In the genomic region with DNA sequence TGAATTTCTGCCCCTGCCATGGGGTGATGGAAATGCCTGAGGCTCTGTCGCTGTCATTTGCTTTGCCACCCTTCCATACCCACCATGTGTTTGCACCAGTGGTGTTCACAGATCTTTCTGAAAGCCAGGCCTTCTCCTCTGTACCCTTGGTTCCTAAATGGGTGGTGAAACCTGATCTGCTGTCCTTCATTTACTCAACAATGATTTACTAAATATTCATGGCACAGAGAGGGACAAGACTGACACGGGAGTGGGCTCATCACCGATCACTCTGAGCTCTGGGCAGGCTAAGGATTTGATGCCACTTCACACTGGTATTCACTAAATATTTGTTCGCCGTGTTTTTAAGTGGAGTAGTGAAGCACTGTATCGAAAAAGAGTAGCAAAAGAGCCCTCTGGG, we compare ENCODE assay signal across 20 cellular contexts. TPM values are rescaled to one million over a fixed set of nuclear protein-coding genes. Genes with fewer than 3 reads are reported as not detected.
A peak's percentile ranks its signal among the peaks of the same experiment; 100 is the strongest.
DNase-seq lines count a peak whose midpoint lies in the region; ATAC-seq and TF ChIP-seq lines count a peak whose summit lies in the region.
"Had no signal": no experiment of that assay in that cellular context is flagged by ENCODE, and none has a peak within 500 bp of the region (broad histone marks: within the 10 kb centered on the region; RNA-seq: fewer than 3 reads in every experiment).

No MANE protein-coding gene starts in this region.

- TF ChIP-seq EP300 in tibial nerve (IDR thresholded peaks at IDR 0.05): no peak

- TF ChIP-seq POLR2A in adrenal gland (IDR thresholded peaks at IDR 0.05) (no peak), tibial nerve (IDR thresholded peaks at IDR 0.05) (no peak)

- intact Hi-C loops in adrenal gland (cut with DNase I): no loop called here

- H3K9me3 ChIP-seq in adrenal gland (replicated peaks in 1 of 3): no peaks in the 10 kb centered on the region
- H3K9me3 ChIP-seq in mesodermal cell (ENCODE audit: control insufficient read depth, low read length): no peaks in the 10 kb centered on the region
- H3K9me3 ChIP-seq in tibial nerve: no peaks in the 10 kb centered on the region

- no peak for ATAC-seq in activated T-cell treated with anti-CD3 and anti-CD28 coated beads, Interleukin-2, amount 50 U/mL, for 4 hours
- ATAC-seq: HCT116 had no signal

- peaks cover 51% of the 10 kb centered on the region for H3K36me3 Mint-ChIP-seq in activated T-cell treated with anti-CD3 and anti-CD28 coated beads, Interleukin-2, amount 50 U/mL, for 4 hours (ENCODE audit: insufficient read depth)

- H3K27me3 Mint-ChIP-seq in activated T-cell treated with anti-CD3 and anti-CD28 coated beads, Interleukin-2, amount 50 U/mL, for 4 hours (ENCODE audit: low read depth): no peaks in the 10 kb centered on the region
- H3K27me3 Mint-ChIP-seq: CD8-positive, alpha-beta memory T cell had no signal

- no peak overlapping the region for H3K4me3 Mint-ChIP-seq in activated T-cell treated with anti-CD3 and anti-CD28 coated beads, Interleukin-2, amount 50 U/mL, for 4 hours
- H3K4me3 Mint-ChIP-seq: CD8-positive, alpha-beta memory T cell had no signal

- 94 to 96% (median 95%) methylated on average over 6 of the region's 6 CpGs for WGBS in adrenal gland, 4 donors
- 66 to 98% methylated on average over 2 to 6 of the region's 6 CpGs for WGBS in mesodermal cell (ENCODE audit: insufficient coverage in 2 of 2), 2 experiments
- 94 to 96% methylated on average over 6 of the region's 6 CpGs for WGBS in tibial nerve, 2 donors

- CTCF ChIA-PET in RWPE1 (lab: Yijun Ruan, JAX): interaction anchor here (0.6 kb wide), 1 partner anchor 246 kb away, joined by 3 read pairs; no protein-coding TSS in a partner anchor

- peaks cover 13 to 47% of the 10 kb centered on the region in 2 donors for H3K4me1 ChIP-seq in adrenal gland (replicated peaks in 1 of 2)
- peaks cover 9% of the 10 kb centered on the region for H3K4me1 ChIP-seq in mesodermal cell (ENCODE audit: control insufficient read depth, insufficient read depth, low read length, poor library complexity, severe bottlenecking)
- peaks cover 0 to 51% (median 11%) of the 10 kb centered on the region in 4 donors for H3K4me1 ChIP-seq in tibial nerve
- H3K4me1 ChIP-seq: BLaER1 had no signal

- H3K36me3 ChIP-seq in adrenal gland (replicated peaks in 1 of 2): no peaks in the 10 kb centered on the region
- H3K36me3 ChIP-seq in mesodermal cell (ENCODE audit: control insufficient read depth, insufficient read depth, low read length): peaks cover 6% of the 10 kb centered on the region
- peaks cover 0 to 13% (median 0%) of the 10 kb centered on the region in 3 donors for H3K36me3 ChIP-seq in tibial nerve

- H3K4me1 Mint-ChIP-seq in activated T-cell treated with anti-CD3 and anti-CD28 coated beads, Interleukin-2, amount 50 U/mL, for 4 hours (ENCODE audit: low read depth): peaks cover 32% of the 10 kb centered on the region

- TF ChIP-seq CTCF in adrenal gland (IDR thresholded peaks at IDR 0.05) (no peak), tibial nerve (IDR thresholded peaks at IDR 0.05) (no peak), RWPE1 (conservative IDR thresholded peaks at IDR 0.05; ENCODE audit: low read depth) (no peak)

- no peaks in the 10 kb centered on the region for H3K9me3 Mint-ChIP-seq in activated T-cell treated with anti-CD3 and anti-CD28 coated beads, Interleukin-2, amount 50 U/mL, for 4 hours

- POLR2A ChIA-PET in RWPE1 (lab: Yijun Ruan, JAX; ENCODE audit: low non-redundant PET): no interaction called here

- DNase-seq in NCI-H510A treated with DMSO at 0.1 percent for 48 hours (lab: John Stamatoyannopoulos, UW): peak; percentile 21
- no peak for DNase-seq in NCI-H510A (lab: John Stamatoyannopoulos, UW)
- DNase-seq in adrenal gland: no peak
- no peak for DNase-seq in tibial nerve (ENCODE audit: low spot score in 2 of 2)
- no peak for DNase-seq in activated T-cell treated with anti-CD3 and anti-CD28 coated beads, Interleukin-2, amount 50 U/mL, for 4 hours
- DNase-seq in stimulated activated naive CD4-positive, alpha-beta T cell (lab: John Stamatoyannopoulos, UW): no peak
- no peak for DNase-seq in RWPE1 (ENCODE audit: low spot score)
- DNase-seq: CD8-positive, alpha-beta memory T cell; DMS79 treated with DMSO at 0.1 percent for 48 hours; KBM-7; MV-4-11; NCI-H1417 treated with DMSO at 0.1 percent for 48 hours; NCI-H1930; NCI-H2171 treated with DMSO at 0.1 percent for 48 hours; NCI-H446 treated with DMSO at 0.1 percent for 48 hours; NCI-H82; PC-9 had no signal

- H3K27me3 ChIP-seq in adrenal gland (no peaks in the 10 kb centered on the region), tibial nerve (no peaks in the 10 kb centered on the region)
- H3K27me3 ChIP-seq: BLaER1 had no signal

- H3K4me3 ChIP-seq in adrenal gland (no peak overlapping the region), mesodermal cell (ENCODE audit: extremely low read depth, insufficient read depth, low read length, poor library complexity, severe bottlenecking) (no peak overlapping the region), tibial nerve (no peak overlapping the region)
- H3K4me3 ChIP-seq: BLaER1, PC-9 had no signal

- H3K27ac ChIP-seq in adrenal gland: peak overlapping the region in 4 of 5 donors; percentile 80 to 97 (median 86)
- peak overlapping the region; percentile 36 for H3K27ac ChIP-seq in mesodermal cell (ENCODE audit: low read depth, low read length, severe bottlenecking)
- H3K27ac ChIP-seq in tibial nerve: peak overlapping the region in 3 of 4 donors; percentile 78 to 93 (median 85)
- H3K27ac ChIP-seq in RWPE1: no peak overlapping the region
- H3K27ac ChIP-seq: BLaER1, PC-9 had no signal

RNA-seq across cellular contexts. Expression of a gene that starts 40.9 kb away (rescaled TPM):
- total RNA-seq in adrenal gland: 10 to 100 TPM; 31.4 to 69.6 (median 43.4) TPM
- 10 to 100 TPM in 2 of 3 donors, 1 to 10 TPM in 1; 7.7 to 36.2 (median 12.4) TPM for polyA plus RNA-seq in adrenal gland
- 10.4 TPM for polyA plus RNA-seq in mesodermal cell (2013, experiment 1 of 2)
- 8.1 TPM for polyA plus RNA-seq in mesodermal cell (2013, experiment 2 of 2)
- total RNA-seq in tibial nerve: 10 to 100 TPM; 27.1 to 48.0 (median 35.1) TPM
- total RNA-seq in activated T-cell treated with anti-CD3 and anti-CD28 coated beads, Interleukin-2, amount 50 U/mL, for 4 hours: 10 to 100 TPM; 71.5 to 81.9 (median 73.0) TPM
